Comparison of ENCODE assay signal across 9 cellular contexts in genomic region chr15:98437752-98438151, GRCh38.
"Had no signal": no experiment of that assay in that cellular context is flagged by ENCODE, and none has a peak within 500 bp of the region (broad histone marks: within the 10 kb centered on the region; RNA-seq: fewer than 3 reads in every experiment).

No MANE protein-coding gene starts in this region.

- DNase-seq: Karpas-422, KBM-7, KG1 had no signal

- H3K4me3 ChIP-seq: K562 had no signal

- H3K9ac ChIP-seq: KMS-11 had no signal

- FAIRE-seq: HepG2, HTR-8/SVneo, K562 had no signal

- H3K4me3 Mint-ChIP-seq: IgD-negative memory B cell had no signal

- H3K27ac ChIP-seq: HL-60, KMS-11 had no signal

- H3K36me3 Mint-ChIP-seq: IgD-negative memory B cell had no signal

- ATAC-seq: HepG2, K562 had no signal

- H3K27ac Mint-ChIP-seq: IgD-negative memory B cell had no signal

- H3K4me2 ChIP-seq: KMS-11 had no signal
